8 cellular contexts compared by ENCODE assay signal in genomic region chr17:48542114-48542955, GRCh38. TPM values are rescaled to one million over a fixed set of nuclear protein-coding genes. Genes with fewer than 3 reads are reported as not detected.
A peak's percentile ranks its signal among the peaks of the same experiment; 100 is the strongest.
DNase-seq lines count a peak whose midpoint lies in the region; ATAC-seq and TF ChIP-seq lines count a peak whose summit lies in the region.

No MANE protein-coding gene starts in this region.

- H3K4me2 ChIP-seq in neural cell (ENCODE audit: low read length), result no peak overlapping the region

- H3K27me3 ChIP-seq in neural cell (ENCODE audit: insufficient read depth, low read depth, low read length), result peaks cover 99% of the 10 kb centered on the region

- no peak overlapping the region for H3K27ac ChIP-seq in neural cell (ENCODE audit: low read length)

- no peaks in the 10 kb centered on the region for H3F3A ChIP-seq in neural cell (ENCODE audit: insufficient read depth, low read length, poor library complexity, severe bottlenecking)

- no peaks in the 10 kb centered on the region for H4K20me1 ChIP-seq in neural cell (ENCODE audit: insufficient read depth)

- TF ChIP-seq CTCF in GM12865 (IDR thresholded peaks at IDR 0.05; ENCODE audit: insufficient read depth, low read depth, low read length, missing control alignments) (no peak), epithelial cell of esophagus (IDR thresholded peaks at IDR 0.05; ENCODE audit: insufficient read depth, low read depth, low read length, missing control alignments) (no peak), neural cell (IDR thresholded peaks at IDR 0.05; ENCODE audit: poor library complexity, severe bottlenecking) (no peak)

- no peaks in the 10 kb centered on the region for H3K9me3 ChIP-seq in neural cell (ENCODE audit: low read length)

- no peaks in the 10 kb centered on the region for H3K36me3 ChIP-seq in neural cell (ENCODE audit: insufficient read depth, low read length)

- H3K79me2 ChIP-seq in neural cell (replicated peaks; ENCODE audit: insufficient read depth, low read length), result no peaks in the 10 kb centered on the region

- H3K9ac ChIP-seq in neural cell (ENCODE audit: low read length), result no peak overlapping the region

- H3K4me3 ChIP-seq in GM12865 (ENCODE audit: low read depth, low read length) (peak overlapping the region; percentile 33), epithelial cell of esophagus (ENCODE audit: low read length) (peak overlapping the region; percentile 48), neural cell (ENCODE audit: low read length) (peak overlapping the region; percentile 49)

- no peak for TF ChIP-seq EP300 in neural cell (conservative IDR thresholded peaks at IDR 0.05; ENCODE audit: poor library complexity, severe bottlenecking)

- H3K9me2 ChIP-seq in neural cell (ENCODE audit: insufficient read depth, low read length), result no peaks in the 10 kb centered on the region

- TF ChIP-seq RAD21 in neural cell (conservative IDR thresholded peaks at IDR 0.05), result no peak

- no peak overlapping the region for H2AFZ ChIP-seq in neural cell (ENCODE audit: low read depth, low read length)

- DNase-seq in GM12865 (ENCODE audit: low read depth) (no peak), UCSD-AML1 (lab: John Stamatoyannopoulos, UW; ENCODE audit: unreplicated experiment) (peak; percentile 50), epithelial cell of esophagus (ENCODE audit: low read depth) (no peak), DMS79 treated with DMSO at 0.1 percent for 48 hours (lab: John Stamatoyannopoulos, UW) (no peak), RPMI8226 (no peak), NCI-H2171 treated with DMSO at 0.1 percent for 48 hours (lab: John Stamatoyannopoulos, UW) (no peak)

- ATAC-seq in HG03175 (IDR thresholded peaks at IDR 0.05; ENCODE audit: unreplicated experiment), result no peak

TF ChIP-seq in neural cell, 6 proteins besides CTCF, POLR2A, EP300 and RAD21:
- TF ChIP-seq EZH2 (IDR thresholded peaks at IDR 0.05; ENCODE audit: borderline replicate concordance, insufficient read depth, low read length, poor library complexity, severe bottlenecking) (peak; percentile 86), POLR2AphosphoS5 (IDR thresholded peaks at IDR 0.05) (no peak), REST (IDR thresholded peaks at IDR 0.05; ENCODE audit: borderline replicate concordance) (no peak), TAF1 (IDR thresholded peaks at IDR 0.05; ENCODE audit: low read depth) (no peak), MXI1 (conservative IDR thresholded peaks at IDR 0.05; ENCODE audit: poor library complexity, severe bottlenecking) (no peak), SMC3 (conservative IDR thresholded peaks at IDR 0.05; ENCODE audit: poor library complexity) (no peak)

RNA-seq across cellular contexts. Expression of gene HOXB2, which starts 2.6 kb away (rescaled TPM):
- polyA plus RNA-seq in neural cell, result not detected in 2 replicates
- polyA minus RNA-seq in neural cell, result not detected in 2 replicates

RNA-seq across cellular contexts. Expression of gene HOXB1, which starts 11.5 kb away (rescaled TPM):
- not detected in 2 replicates for polyA plus RNA-seq in neural cell
- not detected in 2 replicates for polyA minus RNA-seq in neural cell

RNA-seq across cellular contexts. Expression of gene HOXB4, which starts 35.8 kb away (rescaled TPM):
- not detected in 2 replicates for polyA plus RNA-seq in neural cell
- polyA minus RNA-seq in neural cell, result not detected in 2 replicates

RNA-seq across cellular contexts. Expression of gene HOXB3, which starts 47.7 kb away (rescaled TPM):
- polyA plus RNA-seq in neural cell, result not detected in 2 replicates
- polyA minus RNA-seq in neural cell, result not detected in 2 replicates

RNA-seq across cellular contexts. Expression of gene HOXB5, which starts 51.2 kb away (rescaled TPM):
- polyA plus RNA-seq in neural cell, result not detected in 2 replicates
- not detected in 2 replicates for polyA minus RNA-seq in neural cell
